Comparison of ENCODE assay signal across 17 cellular contexts in the genomic region with DNA sequence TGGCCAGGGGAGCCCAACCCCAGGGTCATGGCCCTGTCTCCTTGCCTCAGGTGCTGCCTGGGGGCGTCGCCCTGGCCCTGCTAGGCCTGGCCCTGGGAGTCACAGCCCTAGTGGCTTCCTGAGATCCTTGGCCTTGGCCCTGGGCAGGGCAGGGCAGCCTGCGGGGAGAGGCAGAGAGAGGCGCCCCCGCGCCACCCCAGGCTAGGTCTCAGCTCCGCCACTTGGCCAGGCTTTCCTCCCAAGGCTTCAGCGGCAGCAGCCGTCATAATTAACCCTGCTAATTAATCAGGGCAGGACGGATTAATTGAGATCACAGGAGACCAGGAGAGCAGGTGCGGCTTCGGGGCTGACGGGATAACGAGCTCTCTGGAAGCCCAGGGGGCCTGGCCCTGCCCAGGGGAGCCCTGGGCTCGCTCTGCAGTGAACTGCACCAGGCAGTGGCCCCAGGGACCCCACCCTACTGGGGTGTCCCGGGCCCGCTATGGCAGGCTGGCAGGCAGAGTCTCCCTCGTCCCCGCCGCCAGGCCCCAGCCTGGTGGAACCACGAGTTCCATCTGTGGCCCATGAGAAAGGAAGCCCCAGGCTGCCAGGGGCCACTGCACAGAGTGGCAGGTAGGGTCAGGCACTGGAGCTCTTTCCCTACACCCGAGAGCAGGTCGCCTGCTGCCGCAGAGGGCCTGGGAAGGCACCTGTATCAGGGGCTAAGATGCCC.
"Had no signal": no experiment of that assay in that cellular context is flagged by ENCODE, and none has a peak within 500 bp of the region (broad histone marks: within the 10 kb centered on the region; RNA-seq: fewer than 3 reads in every experiment).

No MANE protein-coding gene starts in this region.

- H3K36me3 ChIP-seq: thyroid gland had no signal

- DNase-seq: activated CD4-positive, alpha-beta T cell treated with anti-CD3 and anti-CD28 coated beads for 1 hour; activated T-cell treated with anti-CD3 and anti-CD28 coated beads, Interleukin-2, amount 50 U/mL, for 1 hour; aorta; left colon; mesenchymal stem cell; stimulated activated CD4-positive, alpha-beta T cell treated with anti-CD3 and anti-CD28 coated beads, Interleukin-15, amount 100 ng/mL, for 24 hours; stimulated activated CD8-positive, alpha-beta memory T cell treated with anti-CD3 and anti-CD28 coated beads, Interleukin-4, amount 100 ng/mL, for 48 hours; stimulated activated naive CD4-positive, alpha-beta T cell treated with Interleukin-2 at 50 U/mL for 16 hours; T-helper 9 cell; thyroid gland had no signal

- H3K27ac Mint-ChIP-seq: activated naive CD4-positive, alpha-beta T cell treated with anti-CD3 and anti-CD28 coated beads, Interleukin-2, amount 50 U/mL, for 72 hours had no signal

- H3K36me3 Mint-ChIP-seq: activated naive CD4-positive, alpha-beta T cell treated with anti-CD3 and anti-CD28 coated beads, Interleukin-2, amount 50 U/mL, for 72 hours; brain had no signal

- H3K27me3 ChIP-seq: thyroid gland had no signal

- H3K4me2 ChIP-seq: smooth muscle cell had no signal

- H3K27ac ChIP-seq: epithelial cell of prostate, thyroid gland had no signal

- FAIRE-seq: keratinocyte had no signal

- H3K4me1 Mint-ChIP-seq: brain, neural crest cell had no signal

- H3K4me3 ChIP-seq: smooth muscle cell, thyroid gland had no signal

- H3K9me3 Mint-ChIP-seq: activated naive CD4-positive, alpha-beta T cell treated with anti-CD3 and anti-CD28 coated beads, Interleukin-2, amount 50 U/mL, for 72 hours; neural crest cell had no signal

- H3K4me3 Mint-ChIP-seq: brain, neural crest cell had no signal

- H3K9me3 ChIP-seq: thyroid gland had no signal

- H3K4me1 ChIP-seq: thyroid gland had no signal

- ATAC-seq: activated naive CD4-positive, alpha-beta T cell treated with anti-CD3 and anti-CD28 coated beads, Interleukin-2, amount 50 U/mL, for 72 hours; left colon; sciatic nerve had no signal
